In the genomic region with DNA sequence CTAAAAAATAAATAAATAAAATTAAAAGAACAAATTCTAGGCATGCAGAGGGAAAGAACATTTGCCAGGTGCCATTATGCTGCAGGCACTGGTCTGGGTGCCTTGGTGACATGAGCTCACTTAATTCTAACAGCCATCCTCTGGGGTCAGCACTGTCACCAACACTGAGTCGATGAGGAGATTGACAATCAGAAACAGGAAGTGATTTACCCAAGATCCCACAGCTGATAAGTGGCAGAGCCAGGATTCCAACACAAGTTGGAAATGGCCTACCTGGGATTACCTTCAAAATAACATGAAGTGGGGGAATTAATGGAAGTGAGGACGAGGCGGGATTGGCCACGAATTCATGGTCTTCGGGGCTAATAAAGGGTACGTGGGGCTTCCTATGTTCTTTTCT, we compare ENCODE assay signal across 24 cellular contexts. TPM values are rescaled to one million over a fixed set of nuclear protein-coding genes. Genes with fewer than 3 reads are reported as not detected.
"Had no signal": no experiment of that assay in that cellular context is flagged by ENCODE, and none has a peak within 500 bp of the region (broad histone marks: within the 10 kb centered on the region; RNA-seq: fewer than 3 reads in every experiment).

No MANE protein-coding gene starts in this region.

- H3K9me3 ChIP-seq: gastrocnemius medialis, lower lobe of right lung, neutrophil, right lobe of liver, testis, tibial artery had no signal

- H3K79me2 ChIP-seq: parathyroid adenoma had no signal

- H3K36me3 ChIP-seq: gastrocnemius medialis, lower lobe of right lung, neutrophil, right lobe of liver, tibial artery had no signal

- H3K27me3 ChIP-seq: gastrocnemius medialis, neutrophil, right lobe of liver, testis, tibial artery had no signal

- H3K27ac ChIP-seq: coronary artery, gastrocnemius medialis, lower lobe of right lung, neutrophil, parathyroid adenoma, testis, tibial artery had no signal

- H2AFZ ChIP-seq: parathyroid adenoma had no signal

- H3K4me3 ChIP-seq: coronary artery, gastrocnemius medialis, lower lobe of right lung, right lobe of liver, testis, tibial artery had no signal

- FAIRE-seq: endometrium, keratinocyte, small intestine had no signal

- H3K4me1 ChIP-seq: testis had no signal

- DNase-seq: effector memory CD8-positive, alpha-beta T cell; foreskin fibroblast; gastrocnemius medialis; left ventricle myocardium superior; lower lobe of right lung; natural killer cell; right lobe of liver; small intestine; stimulated activated CD4-positive, alpha-beta T cell treated with anti-CD3 and anti-CD28 coated beads, Interleukin-15, amount 100 ng/mL, for 24 hours; stimulated activated CD4-positive, alpha-beta T cell treated with anti-CD3 and anti-CD28 coated beads, Interleukin-2, amount 100 ng/mL, for 48 hours; stimulated activated naive B cell treated with anti-CD40 and anti-IgM and Interleukin-4, amounts not matched to agents 10 μg/mL and 1 μg/mL and 100 μg/mL, for 72 hours; stimulated activated naive CD8-positive, alpha-beta T cell treated with anti-CD3 and anti-CD28 coated beads, Interleukin-15, amount 100 ng/mL, for 72 hours; testis; tibial artery had no signal

- H3K9ac ChIP-seq: parathyroid adenoma had no signal

RNA-seq across cellular contexts. Expression of a gene that starts 3.6 kb away (rescaled TPM):
- total RNA-seq: dermis microvascular lymphatic vessel endothelial cell had no signal
- polyA plus RNA-seq: neural cell had no signal

RNA-seq across cellular contexts. Expression of a gene that starts 15.0 kb away (rescaled TPM):
- total RNA-seq: dermis microvascular lymphatic vessel endothelial cell, gastrocnemius medialis, glomerular endothelial cell, left ventricle myocardium superior, mononuclear cell, right lobe of liver, urinary bladder had no signal
